8 cellular contexts compared by ENCODE assay signal in genomic region chr5:140926211-140926902, GRCh38. TPM values are rescaled to one million over a fixed set of nuclear protein-coding genes. Genes with fewer than 3 reads are reported as not detected.
DNase-seq lines count a peak whose midpoint lies in the region; ATAC-seq and TF ChIP-seq lines count a peak whose summit lies in the region.

PCDHAC1 (plus strand) TSS chr5:140926299; CDS start chr5:140926893, 594 bp downstream.

- no peak for TF ChIP-seq POLR2A in tibial nerve (IDR thresholded peaks at IDR 0.05)

- H3K9me3 ChIP-seq in tibial nerve, result no peaks in the 10 kb centered on the region

- H3K36me3 ChIP-seq in tibial nerve, result no peaks in the 10 kb centered on the region

- peak within 1 kb of the TSS in 2 of 4 donors; percentile 14 to 49 for H3K27ac ChIP-seq in tibial nerve

- no peak for ATAC-seq in natural killer cell
- no peak for ATAC-seq in GM21381 (IDR thresholded peaks at IDR 0.05; ENCODE audit: unreplicated experiment)
- ATAC-seq in HG02970 (IDR thresholded peaks at IDR 0.05; ENCODE audit: low FRiP score, unreplicated experiment), result no peak

- peaks cover 0 to 24% (median 0%) of the 10 kb centered on the region in 4 donors for H3K4me1 ChIP-seq in tibial nerve

- TF ChIP-seq EP300 in tibial nerve (IDR thresholded peaks at IDR 0.05), result no peak

- H3K4me3 Mint-ChIP-seq in natural killer cell, result peak within 1 kb of the TSS; percentile 25

- peaks cover 6 to 18% of the 10 kb centered on the region in 2 donors for H3K27me3 Mint-ChIP-seq in natural killer cell (ENCODE audit: low read depth in 2 of 2)

- no peak within 1 kb of the TSS for H3K27ac Mint-ChIP-seq in natural killer cell

- TF ChIP-seq CTCF in foreskin fibroblast (IDR thresholded peaks at IDR 0.05; ENCODE audit: low read depth, low read length) (peak; percentile 33), natural killer cell (IDR thresholded peaks at IDR 0.05) (no peak), tibial nerve (IDR thresholded peaks at IDR 0.05) (peak; percentile 47 to 86 (median 84))

- peaks cover 0 to 4% of the 10 kb centered on the region in 2 donors for H3K4me1 Mint-ChIP-seq in natural killer cell

- peak; percentile 96 for DNase-seq in DMS53 (lab: John Stamatoyannopoulos, UW)
- DNase-seq in NCI-H187 (lab: John Stamatoyannopoulos, UW), result peak; percentile 70 to 76
- DNase-seq in activated T-cell treated with anti-CD3 and anti-CD28 coated beads, Interleukin-2, amount 50 U/mL, for 1 hour, result peak; percentile 22
- peak; percentile 14 to 44 for DNase-seq in foreskin fibroblast
- no peak for DNase-seq in natural killer cell
- DNase-seq in tibial nerve (ENCODE audit: low spot score in 2 of 2), result peak; percentile 60 to 75

- H3K9me3 Mint-ChIP-seq in natural killer cell, result peaks cover 0 to 2% of the 10 kb centered on the region in 2 donors

- H3K4me3 ChIP-seq in foreskin fibroblast (ENCODE audit: low read depth in 1 of 2, low read length in 2 of 2), result peak within 1 kb of the TSS; percentile 32 to 39
- peak within 1 kb of the TSS; percentile 38 to 59 (median 45) for H3K4me3 ChIP-seq in tibial nerve

- intact Hi-C loops in natural killer cell (cut with micrococcal nuclease), result no loop called here

- no peaks in the 10 kb centered on the region for H3K36me3 Mint-ChIP-seq in natural killer cell

- WGBS in tibial nerve, 2 donors, result 2 to 3% methylated on average over 32 to 60 of the region's 67 CpGs

- H3K27me3 ChIP-seq in tibial nerve, result peaks cover 0 to 36% of the 10 kb centered on the region in 2 donors

RNA-seq across cellular contexts. Expression of gene PCDHAC1, which starts in this region (rescaled TPM):
- total RNA-seq in natural killer cell (not detected), tibial nerve (1 to 10 TPM; 1.2 to 3.3 (median 2.7) TPM)
